13 cellular contexts compared by ENCODE assay signal in the genomic region with DNA sequence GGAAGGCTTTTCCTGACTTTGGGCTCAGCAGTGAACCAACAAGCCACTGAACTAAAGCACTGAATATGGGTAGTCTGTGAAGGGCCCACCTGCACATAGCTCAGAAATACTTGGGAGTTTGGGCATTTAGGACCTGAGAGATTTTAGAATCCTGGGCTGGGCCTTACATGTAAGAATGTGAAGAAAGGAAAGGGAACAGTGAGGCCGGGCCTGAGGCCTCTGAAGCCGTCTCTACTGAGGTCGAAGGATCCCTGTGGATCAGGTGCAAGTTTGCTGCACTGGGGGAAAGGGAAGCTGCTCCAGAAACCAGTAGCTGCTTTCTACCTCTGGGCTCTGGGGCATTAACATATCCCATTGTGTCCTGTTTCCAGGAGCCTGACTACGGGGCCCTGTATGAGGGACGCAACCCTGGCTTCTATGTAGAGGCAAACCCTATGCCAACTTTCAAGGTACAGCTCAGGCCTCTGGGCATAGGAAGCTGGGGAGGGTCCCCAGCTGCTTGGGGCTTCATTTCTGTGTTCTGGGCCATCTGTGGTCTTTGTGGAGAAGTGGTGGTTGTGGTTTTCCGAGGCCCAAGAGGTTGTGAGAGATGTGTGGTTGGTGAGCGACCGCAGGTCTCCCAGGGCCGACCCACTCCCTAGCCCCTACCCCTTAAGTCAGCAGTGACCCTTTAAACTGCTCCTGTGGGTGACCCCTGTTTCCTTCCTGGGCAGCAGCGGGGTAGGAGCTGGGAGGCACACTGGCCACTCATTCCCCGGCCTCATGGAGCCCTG. TPM values are rescaled to one million over a fixed set of nuclear protein-coding genes. Genes with fewer than 3 reads are reported as not detected.
DNase-seq lines count a peak whose midpoint lies in the region; ATAC-seq and TF ChIP-seq lines count a peak whose summit lies in the region.
"Had no signal": no experiment of that assay in that cellular context is flagged by ENCODE, and none has a peak within 500 bp of the region (broad histone marks: within the 10 kb centered on the region; RNA-seq: fewer than 3 reads in every experiment).

No MANE protein-coding gene starts in this region.

- in situ Hi-C loops in KBM-7 (cut with MboI; ENCODE audit: low pct_unique_long_range_greater_than_20kb, low sequenced_read_pairs) = no loop called here

- no peaks in the 10 kb centered on the region for H3K9me3 Mint-ChIP-seq in brain
- H3K9me3 Mint-ChIP-seq: activated T-helper 2 cell treated with anti-CD3 and anti-CD28 coated beads, Interferon-gamma antibody, Interleukin-2, Interleukin-4, amounts not matched to agents 10 μg/mL and 5 μg/mL and 100 μg/mL, durations not matched to agents 14 hours and 24 hours and 36 hours had no signal

- peaks cover 1% of the 10 kb centered on the region for H3K4me1 Mint-ChIP-seq in brain

- intact Hi-C loops in cardiac septum (cut with DNase I) = no loop called here
- intact Hi-C loops in left cardiac atrium (cut with DNase I) = no loop called here

- H3K27ac Mint-ChIP-seq in brain = peak overlapping the region in 4 of 5 experiments; percentile 4 to 87 (median 50)
- H3K27ac Mint-ChIP-seq: B cell had no signal

- peak overlapping the region; percentile 65 for H3K27ac ChIP-seq in temporal lobe (ENCODE audit: low read depth, low read length)
- H3K27ac ChIP-seq: SK-N-MC, thoracic aorta had no signal

- H3K4me3 Mint-ChIP-seq in brain = no peak overlapping the region
- H3K4me3 Mint-ChIP-seq: B cell had no signal

- DNase-seq in cardiac septum (ENCODE audit: low spot score) = peak; percentile 73
- no peak for DNase-seq in left cardiac atrium
- DNase-seq in KBM-7 = peak; percentile 72
- DNase-seq in RKO (ENCODE audit: low spot score) = no peak
- DNase-seq: NCI-H446 had no signal

- peaks cover 5% of the 10 kb centered on the region for H3K27me3 Mint-ChIP-seq in brain
- H3K27me3 Mint-ChIP-seq: B cell had no signal

- peaks cover 82% of the 10 kb centered on the region for H3K36me3 Mint-ChIP-seq in brain

- no peak for TF ChIP-seq CTCF in brain (conservative IDR thresholded peaks at IDR 0.05)

- ATAC-seq in left cardiac atrium (no peak), HG03439 (IDR thresholded peaks at IDR 0.05; ENCODE audit: unreplicated experiment) (no peak), HG03571 (IDR thresholded peaks at IDR 0.05; ENCODE audit: unreplicated experiment) (no peak)

RNA-seq across cellular contexts. Expression of a gene that starts 30.3 kb away (rescaled TPM):
- total RNA-seq in cardiac septum (66.6 TPM), left cardiac atrium (10 to 100 TPM; 40.0 to 64.8 TPM), temporal lobe (82.1 TPM)
- polyA plus RNA-seq in brain (ENCODE audit: insufficient read depth, low read depth, low replicate concordance) = 75.9 TPM

Comparison
In these comparisons a context has a peak if more than half of its experiments do, and no peak if none do; other contexts are left out.
1. DNase-seq: peak in cardiac septum (single experiment) and KBM-7 (single experiment); none in left cardiac atrium (single experiment) and RKO (single experiment).